19 cellular contexts compared by ENCODE assay signal in the genomic region with DNA sequence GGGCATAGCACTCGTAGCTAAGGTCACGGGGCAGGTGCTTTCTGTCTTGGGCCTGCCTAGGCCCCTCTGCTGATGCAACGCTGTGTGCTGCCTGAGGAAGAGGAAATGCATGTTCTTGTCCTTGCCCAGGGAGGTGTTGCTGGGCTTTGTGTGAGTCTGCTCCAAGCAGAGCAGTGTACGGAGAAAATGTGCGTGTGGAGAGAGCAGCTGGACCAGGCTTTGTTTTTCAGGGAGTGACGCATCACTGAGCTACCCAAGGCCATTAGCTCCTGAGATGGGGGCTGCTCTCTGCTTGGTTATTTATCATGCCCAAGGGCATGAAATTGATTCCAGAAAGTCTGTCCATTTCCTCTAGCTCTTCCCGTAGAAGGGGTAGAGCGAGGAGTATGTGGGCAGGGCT.
DNase-seq lines count a peak whose midpoint lies in the region; ATAC-seq and TF ChIP-seq lines count a peak whose summit lies in the region.
"Had no signal": no experiment of that assay in that cellular context is flagged by ENCODE, and none has a peak within 500 bp of the region (broad histone marks: within the 10 kb centered on the region; RNA-seq: fewer than 3 reads in every experiment).

No MANE protein-coding gene starts in this region.

- no peak overlapping the region for H3K4me2 ChIP-seq in MM.1S (ENCODE audit: low read depth, low read length)

- H2AFZ ChIP-seq in MM.1S (ENCODE audit: low read length), result no peak overlapping the region

- H3K27me3 ChIP-seq in MM.1S (replicated peaks; ENCODE audit: insufficient read depth, low read length), result peaks cover 10% of the 10 kb centered on the region; the same call in 1 of the 2 replicates

- H3F3A ChIP-seq in MM.1S (ENCODE audit: insufficient read depth, low read length), result no peaks in the 10 kb centered on the region

- H3K9me3 ChIP-seq in MM.1S (replicated peaks; ENCODE audit: insufficient read depth, low read length), result no peaks in the 10 kb centered on the region; the same call in 1 of the 2 replicates
- H3K9me3 ChIP-seq: thoracic aorta had no signal

- H3K36me3 ChIP-seq in MM.1S (replicated peaks; ENCODE audit: insufficient read depth, low read length), result no peaks in the 10 kb centered on the region
- H3K36me3 ChIP-seq: thoracic aorta had no signal

- no peak for TF ChIP-seq CTCF in fibroblast of the aortic adventitia (IDR thresholded peaks at IDR 0.05; ENCODE audit: insufficient read depth, low read length)
- no peak for TF ChIP-seq CTCF in MM.1S (IDR thresholded peaks at IDR 0.05; ENCODE audit: low read length)

- ATAC-seq in HG03095 (IDR thresholded peaks at IDR 0.05; ENCODE audit: unreplicated experiment), result no peak
- ATAC-seq: K562, left lobe of liver, Panc1 had no signal

- no peaks in the 10 kb centered on the region for H3K9me2 ChIP-seq in MM.1S (replicated peaks; ENCODE audit: insufficient read depth, low read length)

- DNase-seq in AG08395 (ENCODE audit: low spot score) (peak; percentile 41), M059J (ENCODE audit: low read depth) (peak; percentile 43), SKM-1 treated with dmso at 0.1 percent for 144 hours (lab: John Stamatoyannopoulos, UW; ENCODE audit: unreplicated experiment) (peak; percentile 9), fibroblast of the aortic adventitia (ENCODE audit: low read depth) (peak; percentile 30), MM.1S (no peak)
- no peak for DNase-seq in activated CD4-positive, alpha-beta T cell treated with anti-CD3 and anti-CD28 coated beads, Interleukin-2, amount 50 U/mL, for 1 hour
- no peak for DNase-seq in stimulated activated CD4-positive, alpha-beta T cell treated with anti-CD3 and anti-CD28 coated beads, Interleukin-15, amount 100 ng/mL, for 24 hours
- DNase-seq: activated CD4-positive, alpha-beta T cell treated with anti-CD3 and anti-CD28 coated beads for 4 hours; activated CD8-positive, alpha-beta memory T cell treated with anti-CD3 and anti-CD28 coated beads, Interleukin-2, amount 50 U/mL, for 4 hours; activated effector memory CD4-positive, alpha-beta T cell treated with Interleukin-2 at 50 U/mL for 16 hours; caudate nucleus; NCI-H1105; NCI-H748 treated with DMSO at 0.1 percent for 48 hours; SW 1271 had no signal

- H4K20me1 ChIP-seq in MM.1S (ENCODE audit: insufficient read depth, low read length), result no peaks in the 10 kb centered on the region

- no peak overlapping the region for H3K9ac ChIP-seq in MM.1S (ENCODE audit: low read length)

- H3K27ac ChIP-seq in MM.1S (ENCODE audit: low read length), result no peak overlapping the region
- H3K27ac ChIP-seq: thoracic aorta had no signal

- H3K4me3 ChIP-seq in fibroblast of the aortic adventitia (ENCODE audit: low read depth, low read length) (no peak overlapping the region), MM.1S (ENCODE audit: low read length) (no peak overlapping the region)
- H3K4me3 ChIP-seq: K562, thoracic aorta had no signal

- H3K79me2 ChIP-seq in MM.1S (ENCODE audit: low read length), result no peaks in the 10 kb centered on the region

- H3K4me1 ChIP-seq in MM.1S (ENCODE audit: low read length), result no peaks in the 10 kb centered on the region

Comparison
In these comparisons a context has a peak if more than half of its experiments do, and no peak if none do; other contexts are left out.
1. DNase-seq: peak in AG08395 (single experiment), M059J (single experiment), SKM-1 treated with dmso at 0.1 percent for 144 hours (single experiment) and fibroblast of the aortic adventitia (single experiment); none in activated CD4-positive, alpha-beta T cell treated with anti-CD3 and anti-CD28 coated beads, Interleukin-2, amount 50 U/mL, for 1 hour (single experiment), stimulated activated CD4-positive, alpha-beta T cell treated with anti-CD3 and anti-CD28 coated beads, Interleukin-15, amount 100 ng/mL, for 24 hours (single experiment) and MM.1S (single experiment).